In genomic region chr2:100417745-100418090, GRCh38 we compare ENCODE assay signal across 8 cellular contexts. TPM values are rescaled to one million over a fixed set of nuclear protein-coding genes. Genes with fewer than 3 reads are reported as not detected.
A peak's percentile ranks its signal among the peaks of the same experiment; 100 is the strongest.
DNase-seq lines count a peak whose midpoint lies in the region; ATAC-seq, FAIRE-seq and TF ChIP-seq lines count a peak whose summit lies in the region.

No MANE protein-coding gene starts in this region.

- H3K9me3 Mint-ChIP-seq in progenitor cell of endocrine pancreas (ENCODE audit: low read depth) = no peaks in the 10 kb centered on the region

- H3K9me3 ChIP-seq in SJSA1 (replicated peaks) = no peaks in the 10 kb centered on the region
- H3K9me3 ChIP-seq in fibroblast of lung (ENCODE audit: control insufficient read depth, insufficient read depth, low read depth, low read length) = no peaks in the 10 kb centered on the region

- H3K4me3 Mint-ChIP-seq in progenitor cell of endocrine pancreas (ENCODE audit: low read depth) = peak overlapping the region; percentile 81

- no peaks in the 10 kb centered on the region for H3K79me2 ChIP-seq in fibroblast of lung (ENCODE audit: control insufficient read depth, insufficient read depth, low read length)

- peak overlapping the region; percentile 95 for H3K27ac Mint-ChIP-seq in progenitor cell of endocrine pancreas

- DNase-seq in SJSA1 (ENCODE audit: low read depth in 1 of 2, low spot score in 2 of 2) = peak in 1 of 2 experiments; percentile 14
- DNase-seq in fibroblast of lung (ENCODE audit: low read depth in 2 of 2) = peak in 1 of 2 donors; percentile 20
- DNase-seq in progenitor cell of endocrine pancreas (ENCODE audit: low spot score, unreplicated experiment) = no peak
- no peak for DNase-seq in urothelium cell line (ENCODE audit: low spot score)
- no peak for DNase-seq in activated CD8-positive, alpha-beta memory T cell treated with anti-CD3 and anti-CD28 coated beads for 24 hours

- H3K27me3 ChIP-seq in SJSA1 (replicated peaks) = 0 out of 2 replicates have a peak, but pooled peaks cover 1% of the 10 kb centered on the region
- H3K27me3 ChIP-seq in fibroblast of lung (ENCODE audit: control insufficient read depth, insufficient read depth, low read length) = no peaks in the 10 kb centered on the region

- no peak for TF ChIP-seq CTCF in fibroblast of lung (conservative IDR thresholded peaks at IDR 0.05 in 1 of 2, IDR thresholded peaks at IDR 0.05 in 1 of 2; ENCODE audit: low read depth in 1 of 2, low read length in 2 of 2)
- TF ChIP-seq CTCF in progenitor cell of endocrine pancreas (IDR thresholded peaks at IDR 0.05; ENCODE audit: unreplicated experiment) = no peak

- H3K9ac ChIP-seq in fibroblast of lung (ENCODE audit: insufficient read depth, low read length) = peak overlapping the region; percentile 72

- no peak for FAIRE-seq in urothelium cell line (lab: Jason Lieb, UNC)

- H4K20me1 ChIP-seq in fibroblast of lung (ENCODE audit: control insufficient read depth, extremely low read depth, insufficient read depth, low read length) = no peaks in the 10 kb centered on the region

- H2AFZ ChIP-seq in fibroblast of lung (ENCODE audit: low read length) = peak overlapping the region; percentile 98

- peaks cover 20% of the 10 kb centered on the region for H3K4me1 Mint-ChIP-seq in progenitor cell of endocrine pancreas (ENCODE audit: low read depth)

- H3K27me3 Mint-ChIP-seq in progenitor cell of endocrine pancreas = peaks cover 3% of the 10 kb centered on the region

- H3K36me3 ChIP-seq in SJSA1 (peaks cover 11% of the 10 kb centered on the region), fibroblast of lung (ENCODE audit: control insufficient read depth, insufficient read depth, low read length) (no peaks in the 10 kb centered on the region)

- H3K27ac ChIP-seq in SJSA1 = peak overlapping the region; percentile 58; the same call in 1 of the 2 replicates
- H3K27ac ChIP-seq in fibroblast of lung (ENCODE audit: insufficient read depth, low read length) = no peak overlapping the region

- H3K4me3 ChIP-seq in GM08714 (ENCODE audit: low read length) = peak overlapping the region; percentile 74
- H3K4me3 ChIP-seq in SJSA1 = peak overlapping the region; percentile 90
- peak overlapping the region; percentile 40 to 85 (median 66) for H3K4me3 ChIP-seq in fibroblast of lung (replicated peaks in 1 of 4; ENCODE audit: control extremely low read depth in 1 of 4, insufficient read depth in 1 of 4, low read depth in 3 of 4, low read length in 4 of 4)

- H3K4me1 ChIP-seq in SJSA1 (replicated peaks) = peaks cover 13% of the 10 kb centered on the region; the same call in 1 of the 2 replicates
- H3K4me1 ChIP-seq in fibroblast of lung (ENCODE audit: control insufficient read depth, extremely low read depth, insufficient read depth, low read length) = no peaks in the 10 kb centered on the region

- no peak for ATAC-seq in GM21723 (IDR thresholded peaks at IDR 0.05; ENCODE audit: unreplicated experiment)
- no peak for ATAC-seq in HG03196 (IDR thresholded peaks at IDR 0.05; ENCODE audit: unreplicated experiment)

- H3K4me2 ChIP-seq in fibroblast of lung (ENCODE audit: extremely low read depth, insufficient read depth, low read length) = peak overlapping the region; percentile 32

- no peaks in the 10 kb centered on the region for H3K36me3 Mint-ChIP-seq in progenitor cell of endocrine pancreas (ENCODE audit: insufficient read depth)

RNA-seq across cellular contexts. Expression of gene CHST10, which starts 0.2 kb away (rescaled TPM):
- total RNA-seq in SJSA1 (2014; rRNA removed; shearing (Covaris generic)) = 18.6 and 19.0 TPM in 2 replicates
- total RNA-seq in fibroblast of lung (5.0 and 7.4 TPM in 2 replicates), progenitor cell of endocrine pancreas (22.1 TPM in 2 replicates)
- 6.7 TPM in 2 replicates for polyA plus RNA-seq in fibroblast of lung
- polyA plus RNA-seq in fibroblast of lung (2012) = 4.6 and 6.6 TPM in 2 replicates
- polyA minus RNA-seq in fibroblast of lung (ENCODE audit: low replicate concordance) = 3.4 and 16.7 TPM in 2 replicates

RNA-seq across cellular contexts. Expression of gene NMS, which starts 52.6 kb away (rescaled TPM):
- total RNA-seq in SJSA1 (2014; rRNA removed; shearing (Covaris generic)) = not detected in 2 replicates
- total RNA-seq in fibroblast of lung (not detected in 2 replicates), progenitor cell of endocrine pancreas (not detected in 2 replicates)
- not detected in 2 replicates for polyA plus RNA-seq in fibroblast of lung
- not detected in 2 replicates for polyA plus RNA-seq in fibroblast of lung (2012)
- polyA minus RNA-seq in fibroblast of lung (ENCODE audit: low replicate concordance) = not detected in 2 replicates
